22 cellular contexts compared by ENCODE assay signal in genomic region chr6:40192516-40192915, GRCh38.
"Had no signal": no experiment of that assay in that cellular context is flagged by ENCODE, and none has a peak within 500 bp of the region (broad histone marks: within the 10 kb centered on the region; RNA-seq: fewer than 3 reads in every experiment).

No MANE protein-coding gene starts in this region.

- H3K27ac Mint-ChIP-seq: dendritic cell treated with granulocyte-macrophage colony-stimulating factor and Interleukin-4, amounts not matched to agents 40 ng/mL and 50 ng/mL, for 4 days; effector memory CD8-positive, alpha-beta T cell; endodermal cell; immature natural killer cell; mesothelial cell of epicardium; naive thymus-derived CD4-positive, alpha-beta T cell had no signal

- H3K9me3 Mint-ChIP-seq: effector memory CD8-positive, alpha-beta T cell; endodermal cell had no signal

- H3K36me3 Mint-ChIP-seq: immature natural killer cell; mesothelial cell of epicardium; naive thymus-derived CD4-positive, alpha-beta T cell had no signal

- ATAC-seq: effector memory CD8-positive, alpha-beta T cell; esophagus mucosa; foreskin keratinocyte; gastroesophageal sphincter; heart left ventricle; left cardiac atrium; left lung; left ventricle myocardium superior; lower lobe of right lung; naive thymus-derived CD4-positive, alpha-beta T cell had no signal

- H3K27me3 Mint-ChIP-seq: dendritic cell treated with granulocyte-macrophage colony-stimulating factor and Interleukin-4, amounts not matched to agents 40 ng/mL and 50 ng/mL, for 4 days had no signal

- H3K4me1 ChIP-seq: colonic mucosa, foreskin keratinocyte, gastroesophageal sphincter, heart left ventricle, left lung, lower lobe of right lung had no signal

- H3K4me2 ChIP-seq: hepatocyte had no signal

- H3K4me3 Mint-ChIP-seq: dendritic cell treated with granulocyte-macrophage colony-stimulating factor and Interleukin-4, amounts not matched to agents 40 ng/mL and 50 ng/mL, for 4 days; effector memory CD8-positive, alpha-beta T cell; endodermal cell; immature natural killer cell; mesothelial cell of epicardium; naive thymus-derived CD4-positive, alpha-beta T cell had no signal

- H3K27me3 ChIP-seq: colonic mucosa, foreskin keratinocyte, gastroesophageal sphincter, left lung had no signal

- H3K36me3 ChIP-seq: colonic mucosa, gastroesophageal sphincter, heart left ventricle, left lung, lower lobe of right lung had no signal

- DNase-seq: colonic mucosa; cortex of kidney; effector CD8-positive, alpha-beta T cell; effector memory CD8-positive, alpha-beta T cell; endodermal cell; erythroblast; foreskin keratinocyte; heart left ventricle; hypothalamus; immature natural killer cell; left cardiac atrium; left lung; left ventricle myocardium superior; lower lobe of right lung; mesenchymal stem cell; naive thymus-derived CD4-positive, alpha-beta T cell had no signal

- H3K4me3 ChIP-seq: colonic mucosa, gastroesophageal sphincter, heart left ventricle, hepatocyte, left lung, lower lobe of right lung had no signal

- H3K27ac ChIP-seq: colonic mucosa, epithelial cell of prostate, foreskin keratinocyte, gastroesophageal sphincter, heart left ventricle, hepatocyte, left lung, lower lobe of right lung had no signal

- H3K4me1 Mint-ChIP-seq: mesothelial cell of epicardium; naive thymus-derived CD4-positive, alpha-beta T cell had no signal

- H3K9me3 ChIP-seq: colonic mucosa, gastroesophageal sphincter, heart left ventricle, left lung, lower lobe of right lung had no signal
